ENCODE assay signal across 8 cellular contexts in the genomic region with DNA sequence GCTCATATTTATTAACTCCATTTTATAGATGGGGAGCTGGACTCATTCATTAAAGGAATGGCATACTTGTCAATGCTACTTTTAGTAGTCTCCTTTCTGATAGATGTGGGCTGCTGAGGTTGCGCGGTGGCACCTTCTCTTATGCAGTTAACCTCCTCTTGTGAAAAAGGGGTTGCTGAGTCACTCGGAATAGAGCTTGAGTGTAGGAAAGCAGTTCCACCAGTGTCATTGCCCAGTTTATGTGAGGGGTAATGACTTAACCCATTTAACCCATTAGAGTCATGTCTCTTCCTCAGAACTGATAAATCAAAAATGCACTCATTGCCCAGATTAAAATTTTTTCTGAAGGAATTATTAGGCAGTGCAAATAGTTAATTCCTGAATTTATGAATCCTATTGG.
DNase-seq lines count a peak whose midpoint lies in the region; ATAC-seq and TF ChIP-seq lines count a peak whose summit lies in the region.

No MANE protein-coding gene starts in this region.

- no peak overlapping the region for H3K27ac ChIP-seq in HEK293 (ENCODE audit: extremely low read depth, low read depth, low read length)

- H3K36me3 ChIP-seq in HEK293 (ENCODE audit: control insufficient read depth in 2 of 2, insufficient read depth in 1 of 2, low read length in 2 of 2) = no peaks in the 10 kb centered on the region

- DNase-seq in activated CD8-positive, alpha-beta memory T cell treated with anti-CD3 and anti-CD28 coated beads for 24 hours = peak; percentile 62
- peak; percentile 52 for DNase-seq in fibroblast of mammary gland (ENCODE audit: low read depth)
- peak; percentile 8 to 20 for DNase-seq in stimulated activated CD4-positive, alpha-beta T cell treated with anti-CD3 and anti-CD28 coated beads, Interleukin-2, amount 100 ng/mL, for 48 hours
- no peak for DNase-seq in NCI-H526 (lab: John Stamatoyannopoulos, UW)

- H3K4me1 ChIP-seq in HEK293 (ENCODE audit: control insufficient read depth, insufficient read depth, low read length) = peaks cover 16% of the 10 kb centered on the region; the same call in 1 of the 2 replicates

- ATAC-seq in HG02610 (IDR thresholded peaks at IDR 0.05; ENCODE audit: unreplicated experiment) (no peak), HG02623 (IDR thresholded peaks at IDR 0.05; ENCODE audit: unreplicated experiment) (no peak), HG03095 (IDR thresholded peaks at IDR 0.05; ENCODE audit: unreplicated experiment) (no peak)

- no peak overlapping the region for H3K4me3 ChIP-seq in HEK293 (ENCODE audit: low read depth, low read length)
- no peak overlapping the region for H3K4me3 ChIP-seq in fibroblast of mammary gland (ENCODE audit: control insufficient read depth, low read depth, low read length)

- H3K9me3 ChIP-seq in HEK293 (ENCODE audit: control insufficient read depth, insufficient read depth, low read depth, low read length) = no peaks in the 10 kb centered on the region

- POLR2A ChIA-PET in HEK293 (lab: Yijun Ruan, JAX) = interaction anchor here (0.5 kb wide), 1 partner anchor 60 kb away, joined by 3 read pairs; no protein-coding TSS in a partner anchor

- CTCF ChIA-PET in HEK293 (lab: Yijun Ruan, JAX) = interaction anchor here (0.6 to 2.6 kb wide), 2 partner anchors 61 to 410 kb away, joined by 5 to 28 read pairs; no protein-coding TSS in a partner anchor

- no peak for TF ChIP-seq CTCF in HEK293 (tag by site-specific recombination; IDR thresholded peaks at IDR 0.05)
- no peak for TF ChIP-seq CTCF in fibroblast of mammary gland (conservative IDR thresholded peaks at IDR 0.05; ENCODE audit: control insufficient read depth, insufficient read depth, low read depth, low read length)

TF ChIP-seq in HEK293, 187 proteins besides CTCF, POLR2A, EP300 and RAD21:
- no peak for TF ChIP-seq ZNF223 (tag by site-specific recombination; IDR thresholded peaks at IDR 0.05)
- peak; percentile 94 for TF ChIP-seq ZNF692 (tag by site-specific recombination; IDR thresholded peaks at IDR 0.05)
- TF ChIP-seq ZFP69B (tag by site-specific recombination; IDR thresholded peaks at IDR 0.05) = peak; percentile 81; the same call in 1 of the 2 replicates
- TF ChIP-seq ZNF391 (tag by site-specific recombination; IDR thresholded peaks at IDR 0.05; ENCODE audit: borderline replicate concordance, low read depth) = no peak
- no peak for TF ChIP-seq ZNF549 (tag by site-specific recombination; IDR thresholded peaks at IDR 0.05)
- TF ChIP-seq OSR2 (tag by site-specific recombination; IDR thresholded peaks at IDR 0.05) = peak; percentile 36; the same call in 1 of the 2 replicates
- TF ChIP-seq, protein P1, sequence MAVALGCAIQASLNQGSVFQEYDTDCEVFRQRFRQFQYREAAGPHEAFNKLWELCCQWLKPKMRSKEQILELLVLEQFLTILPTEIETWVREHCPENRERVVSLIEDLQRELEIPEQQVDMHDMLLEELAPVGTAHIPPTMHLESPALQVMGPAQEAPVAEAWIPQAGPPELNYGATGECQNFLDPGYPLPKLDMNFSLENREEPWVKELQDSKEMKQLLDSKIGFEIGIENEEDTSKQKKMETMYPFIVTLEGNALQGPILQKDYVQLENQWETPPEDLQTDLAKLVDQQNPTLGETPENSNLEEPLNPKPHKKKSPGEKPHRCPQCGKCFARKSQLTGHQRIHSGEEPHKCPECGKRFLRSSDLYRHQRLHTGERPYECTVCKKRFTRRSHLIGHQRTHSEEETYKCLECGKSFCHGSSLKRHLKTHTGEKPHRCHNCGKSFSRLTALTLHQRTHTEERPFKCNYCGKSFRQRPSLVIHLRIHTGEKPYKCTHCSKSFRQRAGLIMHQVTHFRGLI (tag by site-specific recombination; IDR thresholded peaks at IDR 0.05) = no peak
- TF ChIP-seq ZNF514 (tag by site-specific recombination; IDR thresholded peaks at IDR 0.05) = no peak
TF ChIP-seq in HEK293: peak in this region for 3.

Comparison
In these comparisons a context has a peak if more than half of its experiments do, and no peak if none do; other contexts are left out.
1. DNase-seq: peak in activated CD8-positive, alpha-beta memory T cell treated with anti-CD3 and anti-CD28 coated beads for 24 hours (single experiment), fibroblast of mammary gland (single experiment) and stimulated activated CD4-positive, alpha-beta T cell treated with anti-CD3 and anti-CD28 coated beads, Interleukin-2, amount 100 ng/mL, for 48 hours (2 of 2); none in NCI-H526 (0 of 2).